22 cellular contexts compared by ENCODE assay signal in the genomic region with DNA sequence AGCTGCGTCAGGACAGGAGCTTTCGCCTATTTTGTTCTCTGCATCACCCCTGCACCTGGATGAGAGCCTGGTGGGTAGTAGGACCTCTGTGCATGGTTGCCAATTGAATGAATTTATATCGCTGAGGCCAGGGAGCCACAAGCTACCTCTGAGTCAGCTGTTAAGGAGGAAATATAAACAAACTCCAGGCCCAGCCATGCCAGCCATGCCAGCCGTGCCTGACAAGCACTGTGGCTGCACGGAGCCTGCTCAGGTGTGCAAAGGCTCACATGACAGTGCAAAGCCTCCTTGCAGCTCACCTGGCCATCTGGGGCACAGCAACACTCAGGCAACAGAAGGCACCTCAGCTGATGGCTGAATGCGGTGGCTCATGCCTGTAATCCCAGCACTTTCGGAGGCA. TPM values are rescaled to one million over a fixed set of nuclear protein-coding genes. Genes with fewer than 3 reads are reported as not detected.
DNase-seq lines count a peak whose midpoint lies in the region; ATAC-seq, FAIRE-seq and TF ChIP-seq lines count a peak whose summit lies in the region.
"Had no signal": no experiment of that assay in that cellular context is flagged by ENCODE, and none has a peak within 500 bp of the region (broad histone marks: within the 10 kb centered on the region; RNA-seq: fewer than 3 reads in every experiment).

No MANE protein-coding gene starts in this region.

- CTCF ChIA-PET in Calu3 (lab: Charles Lee) = interaction anchor here (1.3 kb wide), 1 partner anchor 316 kb away, joined by 5 read pairs; no protein-coding TSS in a partner anchor
- CTCF ChIA-PET in CD4-positive, alpha-beta T cell (lab: Charles Lee) = no interaction called here

- BruUV-seq in Calu3 (replicated peaks; lab: Mats Ljungman, UMichigan) = no TSS peak

- no peak for ATAC-seq in CD4-positive, alpha-beta T cell (ENCODE audit: poor library complexity)
- ATAC-seq in HG03095 (IDR thresholded peaks at IDR 0.05; ENCODE audit: unreplicated experiment) = no peak
- ATAC-seq: effector memory CD8-positive, alpha-beta T cell; GM12878; HCT116; stimulated activated naive CD8-positive, alpha-beta T cell treated with anti-CD3 and anti-CD28 coated beads, Interleukin-15, Interleukin-2, amounts not matched to agents 100 U/mL and 50 U/mL, for 24 hours had no signal

- H3K27ac Mint-ChIP-seq in Calu3 (ENCODE audit: unreplicated experiment) = peak overlapping the region; percentile 51
- no peak overlapping the region for H3K27ac Mint-ChIP-seq in CD4-positive, alpha-beta T cell
- H3K27ac Mint-ChIP-seq: effector memory CD8-positive, alpha-beta T cell had no signal

- no peak overlapping the region for H3K9ac ChIP-seq in adipocyte (ENCODE audit: low read length)

- H3K27me3 Mint-ChIP-seq in Calu3 (ENCODE audit: unreplicated experiment) = peaks cover 17% of the 10 kb centered on the region
- H3K27me3 Mint-ChIP-seq in CD4-positive, alpha-beta T cell = peaks cover 33% of the 10 kb centered on the region

- peak; percentile 31 for FAIRE-seq in HTR-8/SVneo (lab: Jason Lieb, UNC)
- FAIRE-seq: GM12878, urothelium cell line had no signal

- H3K9me3 ChIP-seq in adipocyte (ENCODE audit: control insufficient read depth, low read length) = no peaks in the 10 kb centered on the region
- no peaks in the 10 kb centered on the region for H3K9me3 ChIP-seq in CD4-positive, alpha-beta T cell (ENCODE audit: control insufficient read depth, low read length)
- H3K9me3 ChIP-seq: BE2C had no signal

- no peak overlapping the region for H3K4me3 ChIP-seq in adipocyte (ENCODE audit: low read length)
- H3K4me3 ChIP-seq: GM12878, skin epidermis had no signal

- intact Hi-C loops in Calu3 (cut with micrococcal nuclease; ENCODE audit: unreplicated experiment) = no loop called here
- intact Hi-C loops in CD4-positive, alpha-beta T cell (cut with DNase I, micrococcal nuclease) = no loop called here

- no peak overlapping the region for H3K27ac ChIP-seq in CD4-positive, alpha-beta T cell (ENCODE audit: low read depth, low read length)

- peaks cover 41% of the 10 kb centered on the region for H3K4me1 Mint-ChIP-seq in Calu3 (ENCODE audit: low read depth, unreplicated experiment)
- H3K4me1 Mint-ChIP-seq in CD4-positive, alpha-beta T cell (ENCODE audit: low read depth) = peaks cover 9% of the 10 kb centered on the region

- H3K9me3 Mint-ChIP-seq in Calu3 (ENCODE audit: low read depth, unreplicated experiment) = peaks cover 8% of the 10 kb centered on the region
- no peaks in the 10 kb centered on the region for H3K9me3 Mint-ChIP-seq in CD4-positive, alpha-beta T cell
- H3K9me3 Mint-ChIP-seq: effector memory CD8-positive, alpha-beta T cell had no signal

- H3K4me3 Mint-ChIP-seq in Calu3 (ENCODE audit: low read depth, unreplicated experiment) = no peak overlapping the region
- no peak overlapping the region for H3K4me3 Mint-ChIP-seq in CD4-positive, alpha-beta T cell
- H3K4me3 Mint-ChIP-seq: effector memory CD8-positive, alpha-beta T cell had no signal

- POLR2A ChIA-PET in CD4-positive, alpha-beta T cell (lab: Charles Lee) = no interaction called here

- TF ChIP-seq CTCF in Calu3 (IDR thresholded peaks at IDR 0.05; ENCODE audit: unreplicated experiment) = no peak
- no peak for TF ChIP-seq CTCF in CD4-positive, alpha-beta T cell (IDR thresholded peaks at IDR 0.05)

- DNase-seq in Calu3 = peak; percentile 54
- no peak for DNase-seq in HTR-8/SVneo (ENCODE audit: insufficient read length, low spot score)
- peak; percentile 38 for DNase-seq in adipocyte (ENCODE audit: low read depth)
- DNase-seq in myocyte (ENCODE audit: low read depth) = peak; percentile 24
- no peak for DNase-seq in CD4-positive, alpha-beta T cell
- DNase-seq in stimulated activated CD8-positive, alpha-beta memory T cell treated with anti-CD3 and anti-CD28 coated beads, Interleukin-4, amount 100 ng/mL, for 48 hours = no peak
- DNase-seq in NCI-H748 treated with DMSO at 0.1 percent for 48 hours (lab: John Stamatoyannopoulos, UW) = no peak
- DNase-seq: activated naive CD4-positive, alpha-beta T cell; BE2C; DND-41; effector memory CD8-positive, alpha-beta T cell; NCI-H1436; NCI-H345; nucleus accumbens; stimulated activated naive CD8-positive, alpha-beta T cell treated with anti-CD3 and anti-CD28 coated beads, Interleukin-15, Interleukin-2, amounts not matched to agents 100 U/mL and 50 U/mL, for 24 hours had no signal

- H3K4me1 ChIP-seq in adipocyte (ENCODE audit: control insufficient read depth, insufficient read depth, low read length) = peaks cover 19% of the 10 kb centered on the region

- H3K36me3 Mint-ChIP-seq in Calu3 (ENCODE audit: insufficient read depth, unreplicated experiment) = peaks cover 20% of the 10 kb centered on the region
- H3K36me3 Mint-ChIP-seq in CD4-positive, alpha-beta T cell (ENCODE audit: low read depth) = no peaks in the 10 kb centered on the region

- no peaks in the 10 kb centered on the region for H3K27me3 ChIP-seq in adipocyte (replicated peaks; ENCODE audit: control insufficient read depth, insufficient read depth, low read length)
- peaks cover 12% of the 10 kb centered on the region for H3K27me3 ChIP-seq in CD4-positive, alpha-beta T cell (ENCODE audit: control insufficient read depth, insufficient read depth, low read length)
- H3K27me3 ChIP-seq: BE2C had no signal

- no peaks in the 10 kb centered on the region for H3K36me3 ChIP-seq in adipocyte (ENCODE audit: control insufficient read depth, insufficient read depth, low read length, severe bottlenecking)
- H3K36me3 ChIP-seq: BE2C had no signal

RNA-seq across cellular contexts. Expression of a gene that starts 33.7 kb away (rescaled TPM):
- total RNA-seq in Calu3 (2022) (not detected in 2 replicates), myocyte (not detected in 2 replicates)
- 0.03 TPM for polyA plus RNA-seq in myocyte (2012)
- total RNA-seq in CD4-positive, alpha-beta T cell = not detected
- total RNA-seq: GM12878, mesenteric fat pad, OCI-LY7 had no signal
- polyA plus RNA-seq: GM12878 had no signal

Comparison
In these comparisons a context has a peak if more than half of its experiments do, and no peak if none do; other contexts are left out.
1. DNase-seq: peak in Calu3 (single experiment), adipocyte (single experiment) and myocyte (single experiment); none in HTR-8/SVneo (single experiment), CD4-positive, alpha-beta T cell (0 of 10), stimulated activated CD8-positive, alpha-beta memory T cell treated with anti-CD3 and anti-CD28 coated beads, Interleukin-4, amount 100 ng/mL, for 48 hours (single experiment) and NCI-H748 treated with DMSO at 0.1 percent for 48 hours (single experiment).